8 cellular contexts compared by ENCODE assay signal in the genomic region with DNA sequence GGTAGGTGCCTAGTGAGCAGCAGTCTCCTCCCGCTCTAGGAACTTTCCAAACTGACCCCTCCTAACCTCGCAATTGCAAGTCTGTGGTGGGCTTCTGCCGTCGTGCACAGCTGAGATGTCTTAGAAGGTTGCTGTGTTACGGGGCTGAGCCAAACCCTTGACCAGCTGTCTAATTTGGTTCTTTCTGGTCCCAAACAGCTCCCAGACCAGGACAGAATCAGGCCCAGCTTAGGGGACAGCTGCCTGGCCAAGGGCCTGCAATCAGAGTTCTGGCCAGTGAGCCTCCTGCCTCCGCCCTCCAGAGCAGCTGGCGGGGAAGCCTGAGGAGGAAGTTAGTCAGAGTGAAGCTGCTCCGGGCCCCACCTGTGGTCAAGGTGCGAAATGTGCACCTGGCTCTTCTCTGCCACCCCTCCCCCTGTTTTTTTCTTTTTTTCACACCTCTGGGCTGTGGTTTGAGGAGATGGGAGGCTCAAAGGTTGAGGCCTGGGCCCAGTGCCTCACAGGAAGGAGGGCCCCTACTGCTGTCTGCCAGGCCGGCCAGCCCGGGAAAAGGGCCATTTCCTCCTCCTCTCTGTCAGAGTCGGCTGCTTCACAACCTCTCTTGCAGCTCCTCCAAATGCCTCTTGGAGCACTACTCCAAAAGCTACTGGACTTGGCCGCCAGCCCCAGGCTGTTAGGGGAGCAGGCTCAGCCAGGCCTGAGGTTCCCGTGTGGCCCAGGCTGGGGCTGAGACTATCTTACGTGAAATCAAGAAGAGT. TPM values are rescaled to one million over a fixed set of nuclear protein-coding genes. Genes with fewer than 3 reads are reported as not detected.
DNase-seq lines count a peak whose midpoint lies in the region; ATAC-seq and TF ChIP-seq lines count a peak whose summit lies in the region.

No MANE protein-coding gene starts in this region.

- peak; percentile 46 for ATAC-seq in GM21367 (IDR thresholded peaks at IDR 0.05; ENCODE audit: unreplicated experiment)

- peak overlapping the region; percentile 50 for H3K27ac Mint-ChIP-seq in Caco-2 (ENCODE audit: unreplicated experiment)
- no peak overlapping the region for H3K27ac Mint-ChIP-seq in MCF 10A (ENCODE audit: low read depth, unreplicated experiment)

- no peaks in the 10 kb centered on the region for H3K36me3 ChIP-seq in Caco-2 (ENCODE audit: control insufficient read depth, insufficient read depth, low read length)
- no peaks in the 10 kb centered on the region for H3K36me3 ChIP-seq in HUES6 (ENCODE audit: control insufficient read depth, insufficient read depth, low read length)

- H3K9ac ChIP-seq in HUES6 (ENCODE audit: low read length): peak overlapping the region; percentile 49

- no peak for TF ChIP-seq CTCF in Caco-2 (IDR thresholded peaks at IDR 0.05; ENCODE audit: insufficient read depth in 1 of 2, low read depth in 1 of 2, low read length in 1 of 2, severe bottlenecking in 1 of 2, unreplicated experiment in 1 of 2)
- peak; percentile 8; the same call in 1 of the 2 replicates for TF ChIP-seq CTCF in WI38 (IDR thresholded peaks at IDR 0.05; ENCODE audit: low read depth, low read length)
- TF ChIP-seq CTCF in MCF 10A (IDR thresholded peaks at IDR 0.05; ENCODE audit: unreplicated experiment): no peak

- no peak overlapping the region for H3K4me3 Mint-ChIP-seq in Caco-2 (ENCODE audit: unreplicated experiment)
- H3K4me3 Mint-ChIP-seq in MCF 10A (ENCODE audit: unreplicated experiment): no peak overlapping the region

- H3K4me1 Mint-ChIP-seq in Caco-2 (ENCODE audit: low read depth, unreplicated experiment) (no peaks in the 10 kb centered on the region), MCF 10A (ENCODE audit: insufficient read depth, unreplicated experiment) (no peaks in the 10 kb centered on the region)

- H3K27ac ChIP-seq in HUES6 (ENCODE audit: low read depth, low read length): no peak overlapping the region

- BruUV-seq in Caco-2 (replicated peaks; lab: Mats Ljungman, UMichigan) (no TSS peak), MCF 10A (replicated peaks; lab: Mats Ljungman, UMichigan) (no TSS peak)

- H3K4me3 ChIP-seq in Caco-2 (ENCODE audit: low read depth, low read length) (no peak overlapping the region), HUES6 (ENCODE audit: low read depth, low read length) (no peak overlapping the region), WI38 (ENCODE audit: low read depth, low read length) (no peak overlapping the region)

- H3K27me3 Mint-ChIP-seq in Caco-2 (ENCODE audit: insufficient read depth, unreplicated experiment) (no peaks in the 10 kb centered on the region), MCF 10A (ENCODE audit: insufficient read depth, unreplicated experiment) (peaks cover 12% of the 10 kb centered on the region)

- CTCF ChIA-PET in Caco-2 (lab: Charles Lee): no interaction called here
- CTCF ChIA-PET in MCF 10A (lab: Yijun Ruan, JAX): interaction anchor here (0.6 to 1.5 kb wide), 3 partner anchors 8 to 224 kb away, joined by 4 to 8 read pairs (median 4); no protein-coding TSS in a partner anchor

- intact Hi-C loops in Caco-2 (cut with micrococcal nuclease; ENCODE audit: unreplicated experiment) (no loop called here), MCF 10A (cut with micrococcal nuclease) (no loop called here)

- H3K4me1 ChIP-seq in Caco-2: peaks cover 11% of the 10 kb centered on the region; the same call in 1 of the 2 replicates
- peaks cover 12% of the 10 kb centered on the region; the same call in 1 of the 2 replicates for H3K4me1 ChIP-seq in HUES6 (ENCODE audit: control insufficient read depth, insufficient read depth, low read length)

- H3K9me3 ChIP-seq in Caco-2: no peaks in the 10 kb centered on the region
- H3K9me3 ChIP-seq in HUES6 (ENCODE audit: control insufficient read depth, insufficient read depth, low read depth, low read length): peaks cover 35% of the 10 kb centered on the region

- H3K9me3 Mint-ChIP-seq in Caco-2 (ENCODE audit: unreplicated experiment) (no peaks in the 10 kb centered on the region), MCF 10A (ENCODE audit: unreplicated experiment) (no peaks in the 10 kb centered on the region)

- peak; percentile 33 to 80 for DNase-seq in Caco-2
- DNase-seq in MCF 10A (ENCODE audit: unreplicated experiment): peak; percentile 60
- peak; percentile 42 for DNase-seq in iris pigment epithelial cell (ENCODE audit: low read depth)
- peak; percentile 65 to 67 for DNase-seq in stimulated activated CD4-positive, alpha-beta T cell treated with anti-CD3 and anti-CD28 coated beads, Interleukin-2, amount 100 ng/mL, for 24 hours
- no peak for DNase-seq in DMS114 treated with DMSO at 0.1 percent for 48 hours (lab: John Stamatoyannopoulos, UW; ENCODE audit: unreplicated experiment)

- H3K36me3 Mint-ChIP-seq in Caco-2 (ENCODE audit: insufficient read depth, unreplicated experiment) (no peaks in the 10 kb centered on the region), MCF 10A (ENCODE audit: insufficient read depth, unreplicated experiment) (no peaks in the 10 kb centered on the region)

- H3K27me3 ChIP-seq in Caco-2 (replicated peaks; ENCODE audit: control insufficient read depth, insufficient read depth, low read length): no peaks in the 10 kb centered on the region
- H3K27me3 ChIP-seq in HUES6 (ENCODE audit: control insufficient read depth, insufficient read depth, low read length): no peaks in the 10 kb centered on the region

- POLR2A ChIA-PET in Caco-2 (lab: Charles Lee) (no interaction called here), MCF 10A (lab: Yijun Ruan, JAX) (no interaction called here)

RNA-seq across cellular contexts. Expression of gene CXCR3, which starts 4.2 kb away (rescaled TPM):
- total RNA-seq in Caco-2 (2022) (not detected in 2 replicates), MCF 10A (2022) (not detected in 2 replicates)

RNA-seq across cellular contexts. Expression of gene GCNA, which starts 44.3 kb away (rescaled TPM):
- 2.8 and 3.4 TPM in 2 replicates for total RNA-seq in Caco-2 (2022)
- 3.4 and 3.8 TPM in 2 replicates for total RNA-seq in MCF 10A (2022)
